In the genomic region with DNA sequence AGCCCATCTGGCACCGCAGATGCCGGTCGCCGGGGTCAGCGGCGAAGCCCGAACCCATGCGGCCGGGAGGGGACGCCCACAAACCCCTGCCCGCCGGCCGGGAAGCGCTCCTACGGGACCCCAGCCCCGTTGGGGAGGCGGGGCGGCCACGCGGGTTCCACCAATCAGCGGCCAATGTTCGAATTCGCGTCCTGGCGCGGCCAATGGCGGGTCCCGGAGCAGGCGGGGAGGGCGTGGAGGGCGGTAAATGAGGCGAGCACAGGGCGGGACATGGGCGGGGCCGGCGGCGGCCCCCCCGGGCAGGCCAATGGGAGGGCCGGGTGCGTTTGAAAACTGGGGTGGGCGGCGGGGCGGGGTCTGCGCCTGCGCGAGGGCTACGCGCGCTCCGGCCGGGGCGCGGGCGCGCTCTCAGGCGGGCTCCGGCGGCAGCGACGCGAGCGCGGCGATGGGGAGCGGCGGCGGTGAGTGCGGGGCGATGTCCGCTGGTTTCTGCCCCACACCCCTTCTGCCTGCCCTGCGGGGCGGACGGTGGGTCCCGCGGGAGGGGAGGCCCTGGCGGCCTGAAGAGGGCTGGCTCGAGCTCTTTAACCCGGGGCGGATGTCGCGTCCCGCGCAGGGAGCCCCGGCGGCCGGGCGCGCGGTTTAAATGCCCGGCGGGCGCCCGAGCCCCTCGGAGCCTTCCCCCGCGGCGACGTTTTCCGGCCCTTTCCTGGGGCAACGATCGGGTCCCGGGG, we compare ENCODE assay signal across 1 cellular context.
TF ChIP-seq lines count a peak whose summit lies in the region.

A gene with protein sequence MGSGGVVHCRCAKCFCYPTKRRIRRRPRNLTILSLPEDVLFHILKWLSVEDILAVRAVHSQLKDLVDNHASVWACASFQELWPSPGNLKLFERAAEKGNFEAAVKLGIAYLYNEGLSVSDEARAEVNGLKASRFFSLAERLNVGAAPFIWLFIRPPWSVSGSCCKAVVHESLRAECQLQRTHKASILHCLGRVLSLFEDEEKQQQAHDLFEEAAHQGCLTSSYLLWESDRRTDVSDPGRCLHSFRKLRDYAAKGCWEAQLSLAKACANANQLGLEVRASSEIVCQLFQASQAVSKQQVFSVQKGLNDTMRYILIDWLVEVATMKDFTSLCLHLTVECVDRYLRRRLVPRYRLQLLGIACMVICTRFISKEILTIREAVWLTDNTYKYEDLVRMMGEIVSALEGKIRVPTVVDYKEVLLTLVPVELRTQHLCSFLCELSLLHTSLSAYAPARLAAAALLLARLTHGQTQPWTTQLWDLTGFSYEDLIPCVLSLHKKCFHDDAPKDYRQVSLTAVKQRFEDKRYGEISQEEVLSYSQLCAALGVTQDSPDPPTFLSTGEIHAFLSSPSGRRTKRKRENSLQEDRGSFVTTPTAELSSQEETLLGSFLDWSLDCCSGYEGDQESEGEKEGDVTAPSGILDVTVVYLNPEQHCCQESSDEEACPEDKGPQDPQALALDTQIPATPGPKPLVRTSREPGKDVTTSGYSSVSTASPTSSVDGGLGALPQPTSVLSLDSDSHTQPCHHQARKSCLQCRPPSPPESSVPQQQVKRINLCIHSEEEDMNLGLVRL (plus strand): TSS at position 411 of the 734 bp plus-strand sequence. CDS start 35 bp downstream, at position 446.

TF ChIP-seq in HepG2, 621 proteins besides CTCF, POLR2A, EP300 and RAD21 (continued from another document and continues in another):
- TF ChIP-seq ZNF704 (CRISPR knock-in tag; IDR thresholded peaks at IDR 0.05; ENCODE audit: borderline replicate concordance) (0 out of 2 replicates have a peak, but pooled peaks have one; percentile 60), ISL2 (CRISPR knock-in tag; IDR thresholded peaks at IDR 0.05) (0 out of 2 replicates have a peak, but pooled peaks have one; percentile 16), SUZ12 (IDR thresholded peaks at IDR 0.05; ENCODE audit: low read depth, low read length) (no peak), IRF2 (CRISPR knock-in tag; IDR thresholded peaks at IDR 0.05) (no peak), ZIK1 (CRISPR knock-in tag; IDR thresholded peaks at IDR 0.05; ENCODE audit: borderline replicate concordance, low read depth) (peak; percentile 32; the same call in 1 of the 2 replicates), MTF1 (CRISPR knock-in tag; IDR thresholded peaks at IDR 0.05) (0 out of 2 replicates have a peak, but pooled peaks have one; percentile 38), ZNF720 (CRISPR knock-in tag; IDR thresholded peaks at IDR 0.05) (no peak), DMAP1 (CRISPR knock-in tag; IDR thresholded peaks at IDR 0.05) (peak; percentile 87; the same call in 1 of the 2 replicates), MTA1 (CRISPR knock-in tag; IDR thresholded peaks at IDR 0.05; ENCODE audit: borderline replicate concordance) (no peak), RFXANK (CRISPR knock-in tag; IDR thresholded peaks at IDR 0.05) (no peak), ZNF101 (CRISPR knock-in tag; IDR thresholded peaks at IDR 0.05; ENCODE audit: borderline replicate concordance, low read depth) (0 out of 2 replicates have a peak, but pooled peaks have one; percentile 65), ELF1 (CRISPR knock-in tag; IDR thresholded peaks at IDR 0.05) (0 out of 2 replicates have a peak, but pooled peaks have one; percentile 15), ZFP37 (CRISPR knock-in tag; IDR thresholded peaks at IDR 0.05; ENCODE audit: borderline replicate concordance) (0 out of 2 replicates have a peak, but pooled peaks have one; percentile 51), PPARG (CRISPR knock-in tag; conservative IDR thresholded peaks at IDR 0.05) (no peak), ZNF737 (CRISPR knock-in tag; IDR thresholded peaks at IDR 0.05; ENCODE audit: borderline replicate concordance) (no peak), SP4 (CRISPR knock-in tag; IDR thresholded peaks at IDR 0.05) (peak; percentile 96), RBM39 (IDR thresholded peaks at IDR 0.05; ENCODE audit: low read depth, low read length, poor library complexity, severe bottlenecking) (peak; percentile 26), ZNF256 (CRISPR knock-in tag; conservative IDR thresholded peaks at IDR 0.05) (peak; percentile 88; the same call in 1 of the 2 replicates), SP1 (IDR thresholded peaks at IDR 0.05) (peak; percentile 29; the same call in 1 of the 2 replicates), SP1 (CRISPR knock-in tag; IDR thresholded peaks at IDR 0.05) (peak; percentile 84), PHF8 (CRISPR knock-in tag; IDR thresholded peaks at IDR 0.05) (peak; percentile 60), RBFOX2 (IDR thresholded peaks at IDR 0.05; ENCODE audit: low read depth, low read length) (peak; percentile 75), ATF7 (IDR thresholded peaks at IDR 0.05) (no peak), ATF7 (CRISPR knock-in tag; IDR thresholded peaks at IDR 0.05) (0 out of 2 replicates have a peak, but pooled peaks have one; percentile 60), GATAD1 (CRISPR knock-in tag; IDR thresholded peaks at IDR 0.05) (peak; percentile 54), ZFP36L1 (CRISPR knock-in tag; IDR thresholded peaks at IDR 0.05) (0 out of 2 replicates have a peak, but pooled peaks have one; percentile 68), AKAP8 (CRISPR knock-in tag; IDR thresholded peaks at IDR 0.05) (0 out of 2 replicates have a peak, but pooled peaks have one; percentile 29), ZNF557 (CRISPR knock-in tag; IDR thresholded peaks at IDR 0.05) (0 out of 2 replicates have a peak, but pooled peaks have one; percentile 50), ZNF441 (CRISPR knock-in tag; IDR thresholded peaks at IDR 0.05; ENCODE audit: borderline replicate concordance) (peak; percentile 12; the same call in 1 of the 2 replicates), ZNF816 (CRISPR knock-in tag; IDR thresholded peaks at IDR 0.05; ENCODE audit: borderline replicate concordance) (peak; percentile 31; the same call in 1 of the 2 replicates), NKX3-1 (CRISPR knock-in tag; IDR thresholded peaks at IDR 0.05) (no peak; the same call in 1 of the 2 replicates), THRA (CRISPR knock-in tag; IDR thresholded peaks at IDR 0.05; ENCODE audit: borderline replicate concordance) (0 out of 2 replicates have a peak, but pooled peaks have one; percentile 30), ZNF562 (CRISPR knock-in tag; IDR thresholded peaks at IDR 0.05; ENCODE audit: borderline replicate concordance) (no peak)
- TF ChIP-seq, protein P1, sequence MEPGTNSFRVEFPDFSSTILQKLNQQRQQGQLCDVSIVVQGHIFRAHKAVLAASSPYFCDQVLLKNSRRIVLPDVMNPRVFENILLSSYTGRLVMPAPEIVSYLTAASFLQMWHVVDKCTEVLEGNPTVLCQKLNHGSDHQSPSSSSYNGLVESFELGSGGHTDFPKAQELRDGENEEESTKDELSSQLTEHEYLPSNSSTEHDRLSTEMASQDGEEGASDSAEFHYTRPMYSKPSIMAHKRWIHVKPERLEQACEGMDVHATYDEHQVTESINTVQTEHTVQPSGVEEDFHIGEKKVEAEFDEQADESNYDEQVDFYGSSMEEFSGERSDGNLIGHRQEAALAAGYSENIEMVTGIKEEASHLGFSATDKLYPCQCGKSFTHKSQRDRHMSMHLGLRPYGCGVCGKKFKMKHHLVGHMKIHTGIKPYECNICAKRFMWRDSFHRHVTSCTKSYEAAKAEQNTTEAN (CRISPR knock-in tag; conservative IDR thresholded peaks at IDR 0.05), result peak; percentile 60; the same call in 1 of the 2 replicates
- TF ChIP-seq, protein P2, sequence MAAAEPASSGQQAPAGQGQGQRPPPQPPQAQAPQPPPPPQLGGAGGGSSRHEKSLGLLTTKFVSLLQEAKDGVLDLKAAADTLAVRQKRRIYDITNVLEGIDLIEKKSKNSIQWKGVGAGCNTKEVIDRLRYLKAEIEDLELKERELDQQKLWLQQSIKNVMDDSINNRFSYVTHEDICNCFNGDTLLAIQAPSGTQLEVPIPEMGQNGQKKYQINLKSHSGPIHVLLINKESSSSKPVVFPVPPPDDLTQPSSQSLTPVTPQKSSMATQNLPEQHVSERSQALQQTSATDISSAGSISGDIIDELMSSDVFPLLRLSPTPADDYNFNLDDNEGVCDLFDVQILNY (CRISPR knock-in tag; conservative IDR thresholded peaks at IDR 0.05), result peak; percentile 63; the same call in 1 of the 2 replicates
- TF ChIP-seq, protein P3, sequence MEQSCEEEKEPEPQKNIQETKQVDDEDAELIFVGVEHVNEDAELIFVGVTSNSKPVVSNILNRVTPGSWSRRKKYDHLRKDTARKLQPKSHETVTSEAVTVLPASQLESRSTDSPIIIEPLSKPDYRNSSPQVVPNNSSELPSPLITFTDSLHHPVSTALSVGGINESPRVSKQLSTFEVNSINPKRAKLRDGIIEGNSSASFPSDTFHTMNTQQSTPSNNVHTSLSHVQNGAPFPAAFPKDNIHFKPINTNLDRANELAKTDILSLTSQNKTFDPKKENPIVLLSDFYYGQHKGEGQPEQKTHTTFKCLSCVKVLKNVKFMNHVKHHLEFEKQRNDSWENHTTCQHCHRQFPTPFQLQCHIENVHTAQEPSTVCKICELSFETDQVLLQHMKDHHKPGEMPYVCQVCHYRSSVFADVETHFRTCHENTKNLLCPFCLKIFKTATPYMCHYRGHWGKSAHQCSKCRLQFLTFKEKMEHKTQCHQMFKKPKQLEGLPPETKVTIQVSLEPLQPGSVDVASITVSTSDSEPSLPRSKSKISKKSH (CRISPR knock-in tag; IDR thresholded peaks at IDR 0.05; ENCODE audit: borderline replicate concordance), result no peak
- TF ChIP-seq, protein P4, sequence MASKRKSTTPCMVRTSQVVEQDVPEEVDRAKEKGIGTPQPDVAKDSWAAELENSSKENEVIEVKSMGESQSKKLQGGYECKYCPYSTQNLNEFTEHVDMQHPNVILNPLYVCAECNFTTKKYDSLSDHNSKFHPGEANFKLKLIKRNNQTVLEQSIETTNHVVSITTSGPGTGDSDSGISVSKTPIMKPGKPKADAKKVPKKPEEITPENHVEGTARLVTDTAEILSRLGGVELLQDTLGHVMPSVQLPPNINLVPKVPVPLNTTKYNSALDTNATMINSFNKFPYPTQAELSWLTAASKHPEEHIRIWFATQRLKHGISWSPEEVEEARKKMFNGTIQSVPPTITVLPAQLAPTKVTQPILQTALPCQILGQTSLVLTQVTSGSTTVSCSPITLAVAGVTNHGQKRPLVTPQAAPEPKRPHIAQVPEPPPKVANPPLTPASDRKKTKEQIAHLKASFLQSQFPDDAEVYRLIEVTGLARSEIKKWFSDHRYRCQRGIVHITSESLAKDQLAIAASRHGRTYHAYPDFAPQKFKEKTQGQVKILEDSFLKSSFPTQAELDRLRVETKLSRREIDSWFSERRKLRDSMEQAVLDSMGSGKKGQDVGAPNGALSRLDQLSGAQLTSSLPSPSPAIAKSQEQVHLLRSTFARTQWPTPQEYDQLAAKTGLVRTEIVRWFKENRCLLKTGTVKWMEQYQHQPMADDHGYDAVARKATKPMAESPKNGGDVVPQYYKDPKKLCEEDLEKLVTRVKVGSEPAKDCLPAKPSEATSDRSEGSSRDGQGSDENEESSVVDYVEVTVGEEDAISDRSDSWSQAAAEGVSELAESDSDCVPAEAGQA (IDR thresholded peaks at IDR 0.05; ENCODE audit: low read depth), result no peak
- TF ChIP-seq, protein P4 (CRISPR knock-in tag; IDR thresholded peaks at IDR 0.05; ENCODE audit: borderline replicate concordance), result 0 out of 2 replicates have a peak, but pooled peaks have one; percentile 49
- TF ChIP-seq, protein P5, sequence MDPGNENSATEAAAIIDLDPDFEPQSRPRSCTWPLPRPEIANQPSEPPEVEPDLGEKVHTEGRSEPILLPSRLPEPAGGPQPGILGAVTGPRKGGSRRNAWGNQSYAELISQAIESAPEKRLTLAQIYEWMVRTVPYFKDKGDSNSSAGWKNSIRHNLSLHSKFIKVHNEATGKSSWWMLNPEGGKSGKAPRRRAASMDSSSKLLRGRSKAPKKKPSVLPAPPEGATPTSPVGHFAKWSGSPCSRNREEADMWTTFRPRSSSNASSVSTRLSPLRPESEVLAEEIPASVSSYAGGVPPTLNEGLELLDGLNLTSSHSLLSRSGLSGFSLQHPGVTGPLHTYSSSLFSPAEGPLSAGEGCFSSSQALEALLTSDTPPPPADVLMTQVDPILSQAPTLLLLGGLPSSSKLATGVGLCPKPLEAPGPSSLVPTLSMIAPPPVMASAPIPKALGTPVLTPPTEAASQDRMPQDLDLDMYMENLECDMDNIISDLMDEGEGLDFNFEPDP (CRISPR knock-in tag; conservative IDR thresholded peaks at IDR 0.05), result 0 out of 2 replicates have a peak, but pooled peaks have one; percentile 54
